Comparison of ENCODE assay signal across 15 cellular contexts in genomic region chr12:131757111-131757510, GRCh38. TPM values are rescaled to one million over a fixed set of nuclear protein-coding genes. Genes with fewer than 3 reads are reported as not detected.
DNase-seq lines count a peak whose midpoint lies in the region; ATAC-seq, FAIRE-seq and TF ChIP-seq lines count a peak whose summit lies in the region.
"Had no signal": no experiment of that assay in that cellular context is flagged by ENCODE, and none has a peak within 500 bp of the region (broad histone marks: within the 10 kb centered on the region; RNA-seq: fewer than 3 reads in every experiment).

No MANE protein-coding gene starts in this region.

- no peaks in the 10 kb centered on the region for H3K79me2 ChIP-seq in GM12878 (ENCODE audit: control insufficient read depth, insufficient read depth, low read length)
- no peaks in the 10 kb centered on the region for H3K79me2 ChIP-seq in HepG2 (ENCODE audit: insufficient read depth, low read length)

- H3K4me1 ChIP-seq in GM12878 (ENCODE audit: control insufficient read depth, insufficient read depth, low read length) (no peaks in the 10 kb centered on the region), HepG2 (ENCODE audit: insufficient read depth, low read length) (no peaks in the 10 kb centered on the region)
- H3K4me1 ChIP-seq: BLaER1 treated with 17β-estradiol and CSF1 and Interleukin-3, amounts not matched to agents 10 nM and 100 nM had no signal

- H3K4me2 ChIP-seq in GM12878 (ENCODE audit: control insufficient read depth, insufficient read depth) (no peak overlapping the region), HepG2 (ENCODE audit: low read depth, low read length) (no peak overlapping the region)
- H3K4me2 ChIP-seq: BLaER1 treated with 17β-estradiol and CSF1 and Interleukin-3, amounts not matched to agents 10 nM and 100 nM had no signal

- no peaks in the 10 kb centered on the region for H3K4me1 Mint-ChIP-seq in endothelial cell (ENCODE audit: unreplicated experiment)
- H3K4me1 Mint-ChIP-seq in activated CD8-positive, alpha-beta memory T cell treated with anti-CD3 and anti-CD28 coated beads, Interleukin-2, amount 10 ng/mL, durations not matched to agents 7 days and 5 days, result no peaks in the 10 kb centered on the region

- CTCF ChIA-PET in GM12878 (lab: Yijun Ruan, JAX), result no interaction called here
- CTCF ChIA-PET in activated CD8-positive, alpha-beta memory T cell treated with anti-CD3 and anti-CD28 coated beads, Interleukin-2, amount 10 ng/mL, durations not matched to agents 7 days and 5 days (lab: Charles Lee), result interaction anchor here (1.0 kb wide), 1 partner anchor 1009 kb away, joined by 3 read pairs; no protein-coding TSS in a partner anchor
- CTCF ChIA-PET in HepG2 (lab: Yijun Ruan, JAX; ENCODE audit: low intra/inter-chr PET ratio, low total read pairs), result no interaction called here

- peak overlapping the region; percentile 12 for H3K4me3 Mint-ChIP-seq in endothelial cell (ENCODE audit: unreplicated experiment)
- no peak overlapping the region for H3K4me3 Mint-ChIP-seq in activated CD8-positive, alpha-beta memory T cell treated with anti-CD3 and anti-CD28 coated beads, Interleukin-2, amount 10 ng/mL, durations not matched to agents 7 days and 5 days
- H3K4me3 Mint-ChIP-seq: CD4-positive, CD25-positive, alpha-beta regulatory T cell; H9; IgD-negative memory B cell had no signal

- no peak for TF ChIP-seq CTCF in GM12878 (IDR thresholded peaks at IDR 0.05 in 2 of 3, conservative IDR thresholded peaks at IDR 0.05 in 1 of 3; ENCODE audit: control insufficient read depth in 2 of 3, extremely low read depth in 1 of 3, insufficient read depth in 1 of 3, low read depth in 3 of 3, low read length in 3 of 3)
- no peak for TF ChIP-seq CTCF in endothelial cell (IDR thresholded peaks at IDR 0.05; ENCODE audit: unreplicated experiment)
- TF ChIP-seq CTCF in HepG2 (CRISPR knock-in tag; IDR thresholded peaks at IDR 0.05), result no peak

- H4K20me1 ChIP-seq in GM12878 (ENCODE audit: control insufficient read depth, insufficient read depth) (no peaks in the 10 kb centered on the region), HepG2 (ENCODE audit: insufficient read depth, low read length) (no peaks in the 10 kb centered on the region)

- H3K36me3 Mint-ChIP-seq in activated naive CD4-positive, alpha-beta T cell treated with anti-CD3 and anti-CD28 coated beads, Interleukin-2, amount 50 U/mL, for 72 hours, result peaks cover 18 to 42% of the 10 kb centered on the region in 2 donors
- H3K36me3 Mint-ChIP-seq in endothelial cell (ENCODE audit: low read depth, unreplicated experiment), result peaks cover 64% of the 10 kb centered on the region
- peaks cover 59% of the 10 kb centered on the region for H3K36me3 Mint-ChIP-seq in activated CD8-positive, alpha-beta memory T cell treated with anti-CD3 and anti-CD28 coated beads, Interleukin-2, amount 10 ng/mL, durations not matched to agents 7 days and 5 days

- intact Hi-C loops in GM12878 (cut with micrococcal nuclease; ENCODE audit: unreplicated experiment) (no loop called here), HepG2 (cut with micrococcal nuclease; ENCODE audit: unreplicated experiment) (no loop called here)

- RAD21 ChIA-PET in GM12878 (lab: Charles Lee; ENCODE audit: unreplicated experiment), result no interaction called here

- no peak for ATAC-seq in activated naive CD4-positive, alpha-beta T cell treated with anti-CD3 and anti-CD28 coated beads, Interleukin-2, amount 50 U/mL, for 72 hours
- ATAC-seq in GM12878, result no peak
- no peak for ATAC-seq in activated CD8-positive, alpha-beta memory T cell treated with anti-CD3 and anti-CD28 coated beads, Interleukin-2, amount 10 ng/mL, durations not matched to agents 7 days and 5 days
- no peak for ATAC-seq in HepG2

- H3K27me3 Mint-ChIP-seq in endothelial cell (ENCODE audit: unreplicated experiment), result peaks cover 4% of the 10 kb centered on the region
- no peaks in the 10 kb centered on the region for H3K27me3 Mint-ChIP-seq in activated CD8-positive, alpha-beta memory T cell treated with anti-CD3 and anti-CD28 coated beads, Interleukin-2, amount 10 ng/mL, durations not matched to agents 7 days and 5 days
- H3K27me3 Mint-ChIP-seq: CD4-positive, CD25-positive, alpha-beta regulatory T cell; IgD-negative memory B cell had no signal

- H3K27ac Mint-ChIP-seq in activated naive CD4-positive, alpha-beta T cell treated with anti-CD3 and anti-CD28 coated beads, Interleukin-2, amount 50 U/mL, for 72 hours, result peak overlapping the region; percentile 29 to 56
- no peak overlapping the region for H3K27ac Mint-ChIP-seq in endothelial cell (ENCODE audit: unreplicated experiment)
- no peak overlapping the region for H3K27ac Mint-ChIP-seq in activated CD8-positive, alpha-beta memory T cell treated with anti-CD3 and anti-CD28 coated beads, Interleukin-2, amount 10 ng/mL, durations not matched to agents 7 days and 5 days
- H3K27ac Mint-ChIP-seq: IgD-negative memory B cell had no signal

- FAIRE-seq in GM12878 (lab: Jason Lieb, UNC) (no peak), HepG2 (lab: Jason Lieb, UNC) (no peak)
- FAIRE-seq: GM18507 had no signal

- peaks cover 32 to 37% of the 10 kb centered on the region in 2 experiments for H3K36me3 ChIP-seq in GM12878 (ENCODE audit: control insufficient read depth in 2 of 2, insufficient read depth in 2 of 2, low read length in 1 of 2)
- H3K36me3 ChIP-seq in HepG2 (replicated peaks in 1 of 2; ENCODE audit: control insufficient read depth in 1 of 2, insufficient read depth in 2 of 2, low read length in 2 of 2), result peaks cover 33 to 71% of the 10 kb centered on the region in 2 experiments

- TF ChIP-seq POLR2A in GM12878 (IDR thresholded peaks at IDR 0.05; ENCODE audit: low read depth, low read length), result no peak
- no peak for TF ChIP-seq POLR2A in HepG2 (IDR thresholded peaks at IDR 0.05; ENCODE audit: insufficient read depth in 1 of 2, low read depth in 2 of 2, low read length in 2 of 2)

- H3K9ac ChIP-seq in GM12878 (ENCODE audit: control insufficient read depth, insufficient read depth, low read length) (no peak overlapping the region), HepG2 (ENCODE audit: insufficient read depth, low read depth, low read length) (no peak overlapping the region)
- H3K9ac ChIP-seq: GM23248 had no signal

- H3K27me3 ChIP-seq in GM12878 (replicated peaks in 1 of 2; ENCODE audit: control insufficient read depth in 2 of 2, insufficient read depth in 2 of 2, low read length in 1 of 2) (no peaks in the 10 kb centered on the region), HepG2 (ENCODE audit: control insufficient read depth in 1 of 2, insufficient read depth in 2 of 2, low read length in 2 of 2) (no peaks in the 10 kb centered on the region)
- H3K27me3 ChIP-seq: BLaER1 treated with 17β-estradiol and CSF1 and Interleukin-3, amounts not matched to agents 10 nM and 100 nM had no signal

- BruUV-seq in GM12878 (replicated peaks; lab: Mats Ljungman, UMichigan), result TSS peak; percentile 10
- BruUV-seq in HepG2 (replicated peaks; lab: Mats Ljungman, UMichigan), result no TSS peak

- POLR2A ChIA-PET in GM12878 (lab: Charles Lee) (no interaction called here), HepG2 (lab: Yijun Ruan, JAX) (no interaction called here)

- SMC1A ChIA-PET in GM12878 (lab: Charles Lee; ENCODE audit: uncharacterized antibody, unreplicated experiment), result no interaction called here

- H3K4me3 ChIP-seq in GM12878, result no peak overlapping the region
- H3K4me3 ChIP-seq in HepG2 (replicated peaks in 1 of 3; ENCODE audit: insufficient read depth in 1 of 3, low read depth in 2 of 3, low read length in 3 of 3), result no peak overlapping the region
- H3K4me3 ChIP-seq: BLaER1 treated with 17β-estradiol and CSF1 and Interleukin-3, amounts not matched to agents 10 nM and 100 nM; GM23248 had no signal

- TF ChIP-seq EP300 in GM12878 (IDR thresholded peaks at IDR 0.05; ENCODE audit: borderline replicate concordance in 1 of 2, control insufficient read depth in 1 of 2, low read depth in 2 of 2, low read length in 2 of 2), result no peak
- TF ChIP-seq EP300 in HepG2 (IDR thresholded peaks at IDR 0.05; ENCODE audit: low read depth in 2 of 2, low read length in 2 of 2), result no peak
- no peak for TF ChIP-seq EP300 in HepG2 (CRISPR knock-in tag; IDR thresholded peaks at IDR 0.05; ENCODE audit: borderline replicate concordance)

- no peak overlapping the region for H3K27ac ChIP-seq in GM12878 (ENCODE audit: control insufficient read depth, insufficient read depth)
- no peak overlapping the region for H3K27ac ChIP-seq in HepG2 (ENCODE audit: extremely low read length, insufficient read depth, low read length)
- H3K27ac ChIP-seq: BLaER1 treated with 17β-estradiol and CSF1 and Interleukin-3, amounts not matched to agents 10 nM and 100 nM; GM23248 had no signal

- H2AFZ ChIP-seq in GM12878 (ENCODE audit: control insufficient read depth, low read depth, low read length), result no peak overlapping the region
- no peak overlapping the region for H2AFZ ChIP-seq in HepG2 (ENCODE audit: low read length)
- H2AFZ ChIP-seq: GM23248 had no signal

- in situ Hi-C loops in GM12878 (cut with MboI), result no loop called here
- in situ Hi-C loops in HepG2 (cut with HindIII; ENCODE audit: extremely low pct_ligation_motif_present, low pct_unique_long_range_greater_than_20kb), result no loop called here

- DNase-seq in activated naive CD4-positive, alpha-beta T cell treated with anti-CD3 and anti-CD28 coated beads, Interleukin-2, amount 50 U/mL, for 72 hours (ENCODE audit: low spot score in 2 of 2), result no peak
- DNase-seq in activated naive CD4-positive, alpha-beta T cell (lab: John Stamatoyannopoulos, UW), result no peak
- no peak for DNase-seq in GM12878 (ENCODE audit: low read depth, low spot score)
- no peak for DNase-seq in endothelial cell (ENCODE audit: low spot score)
- DNase-seq in activated CD8-positive, alpha-beta memory T cell treated with anti-CD3 and anti-CD28 coated beads, Interleukin-2, amount 10 ng/mL, durations not matched to agents 7 days and 5 days, result no peak
- DNase-seq in activated gamma-delta T cell treated with Interleukin-2 at 50 U/mL for 16 hours, result no peak
- DNase-seq in HepG2 (ENCODE audit: low spot score), result no peak
- DNase-seq: ACHN; CD4-positive, CD25-positive, alpha-beta regulatory T cell; DMS 273 treated with DMSO at 0.1 percent for 48 hours; GM23248; H9 had no signal

- TF ChIP-seq RAD21 in GM12878 (IDR thresholded peaks at IDR 0.05; ENCODE audit: insufficient read depth, low read depth, low read length) (no peak), HepG2 (CRISPR knock-in tag; IDR thresholded peaks at IDR 0.05) (no peak)

- no peaks in the 10 kb centered on the region for H3K9me3 Mint-ChIP-seq in activated naive CD4-positive, alpha-beta T cell treated with anti-CD3 and anti-CD28 coated beads, Interleukin-2, amount 50 U/mL, for 72 hours
- no peaks in the 10 kb centered on the region for H3K9me3 Mint-ChIP-seq in endothelial cell (ENCODE audit: unreplicated experiment)
- H3K9me3 Mint-ChIP-seq in activated CD8-positive, alpha-beta memory T cell treated with anti-CD3 and anti-CD28 coated beads, Interleukin-2, amount 10 ng/mL, durations not matched to agents 7 days and 5 days (ENCODE audit: low read depth), result no peaks in the 10 kb centered on the region
- H3K9me3 Mint-ChIP-seq: CD4-positive, CD25-positive, alpha-beta regulatory T cell; H9; IgD-negative memory B cell had no signal

- WGBS in GM12878 (ENCODE audit: insufficient coverage, insufficient replicate concordance, low lambda C conversion rate, missing lambda C conversion rate), result 98% methylated on average over 17 of the region's 17 CpGs
- WGBS in HepG2 (ENCODE audit: low lambda C conversion rate), result 96% methylated on average over 17 of the region's 17 CpGs

- H3K9me3 ChIP-seq in GM12878 (replicated peaks; ENCODE audit: control insufficient read depth, insufficient read depth, low read length) (no peaks in the 10 kb centered on the region; the same call in 2 of the 3 replicates), HepG2 (ENCODE audit: low read length) (no peaks in the 10 kb centered on the region)
- H3K9me3 ChIP-seq: BLaER1 treated with 17β-estradiol and CSF1 and Interleukin-3, amounts not matched to agents 10 nM and 100 nM had no signal

RNA-seq across cellular contexts. Expression of gene SFSWAP, which starts 46.2 kb away (rescaled TPM):
- 10 to 100 TPM; 54.9 to 64.0 TPM for total RNA-seq in activated naive CD4-positive, alpha-beta T cell treated with anti-CD3 and anti-CD28 coated beads, Interleukin-2, amount 50 U/mL, for 72 hours
- 165 and 166 TPM in 2 replicates for total RNA-seq in GM12878 (2013; cell fraction: nucleolus; rRNA removed)
- 29.7 and 31.7 TPM in 2 replicates for total RNA-seq in GM12878 (2014; rRNA removed)
- total RNA-seq in GM12878 (2014; rRNA removed; fragmentation: Illumina TruSeq; extraction: Trizol), result 20.7 and 23.2 TPM in 2 replicates
- 44.1 and 48.6 TPM in 2 replicates for total RNA-seq in GM12878 (2021)
- 10.3 TPM for polyA plus RNA-seq in GM12878 (2011; ENCODE audit: low read depth)
- polyA plus RNA-seq in GM12878 (2011; rRNA removed), result 11.9 and 17.4 TPM in 2 replicates
- polyA plus RNA-seq in GM12878 (2011; cell fraction: cytosol; rRNA removed), result 11.7 and 19.0 TPM in 2 replicates
- 122 and 189 TPM in 2 replicates for polyA plus RNA-seq in GM12878 (2011; cell fraction: nucleus; rRNA removed)
- 19.7 and 22.3 TPM in 2 replicates for polyA plus RNA-seq in GM12878 (2012)
- 28.4 and 33.2 TPM in 2 replicates for polyA plus RNA-seq in GM12878 (2014; fragmentation: Illumina TruSeq; extraction: Trizol)
- polyA plus RNA-seq in GM12878 (2014; fragmentation: Nextera tagmentation; extraction: Ambion mirVana), result 1 to 10 TPM; 1.8 to 4.2 TPM
- polyA plus RNA-seq in GM12878 (2014; rRNA removed), result 31.9 and 35.7 TPM in 2 replicates
- 10 to 100 TPM; 24.2 to 25.8 TPM for polyA plus RNA-seq in GM12878 (2016; fragmentation: Nextera tagmentation; extraction: Ambion mirVana)
- 25.0 and 36.0 TPM in 2 replicates for polyA minus RNA-seq in GM12878 (2011; rRNA and poly(A)+ RNA removed)
- polyA minus RNA-seq in GM12878 (2011; cell fraction: cytosol; rRNA and poly(A)+ RNA removed), result 15.7 and 17.8 TPM in 2 replicates
- 42.0 and 87.4 TPM in 2 replicates for polyA minus RNA-seq in GM12878 (2011; cell fraction: nucleus; rRNA and poly(A)+ RNA removed)
- 56.3 TPM for total RNA-seq in endothelial cell (ENCODE audit: unreplicated experiment)
- total RNA-seq in activated CD8-positive, alpha-beta memory T cell treated with anti-CD3 and anti-CD28 coated beads, Interleukin-2, amount 10 ng/mL, durations not matched to agents 7 days and 5 days, result 10 to 100 TPM; 54.9 to 55.9 TPM
- total RNA-seq in HepG2 (2016; rRNA removed; fragmentation: Illumina TruSeq; extraction: Trizol), result 17.5 and 27.7 TPM in 2 replicates
- total RNA-seq in HepG2 (2016; cell fraction: cytosol; rRNA removed; fragmentation: Illumina TruSeq; extraction: Trizol; ENCODE audit: low read depth), result 7.2 and 7.9 TPM in 2 replicates
- total RNA-seq in HepG2 (2016; cell fraction: insoluble cytoplasmic fraction; rRNA removed; fragmentation: Illumina TruSeq; extraction: Trizol), result 15.1 and 26.9 TPM in 2 replicates
- 10.8 and 11.0 TPM in 2 replicates for total RNA-seq in HepG2 (2016; cell fraction: membrane; rRNA removed; fragmentation: Illumina TruSeq; extraction: Trizol)
- total RNA-seq in HepG2 (2016; cell fraction: nucleus; rRNA removed; fragmentation: Illumina TruSeq; extraction: Trizol), result 29.8 and 36.2 TPM in 2 replicates
- 17.1 and 20.2 TPM in 2 replicates for polyA plus RNA-seq in HepG2 (2011; rRNA removed)
- polyA plus RNA-seq in HepG2 (2011; cell fraction: cytosol; rRNA removed), result 5.4 and 8.3 TPM in 2 replicates
- 141 and 195 TPM in 2 replicates for polyA plus RNA-seq in HepG2 (2011; cell fraction: nucleus; rRNA removed)
- 22.3 and 23.2 TPM in 2 replicates for polyA plus RNA-seq in HepG2 (2012)
- 2.8 and 3.5 TPM in 2 replicates for polyA plus RNA-seq in HepG2 (2016; cell fraction: cytosol; fragmentation: Illumina TruSeq; extraction: Trizol; ENCODE audit: low read depth)
- polyA plus RNA-seq in HepG2 (2016; cell fraction: insoluble cytoplasmic fraction; fragmentation: Illumina TruSeq; extraction: Trizol; ENCODE audit: low read depth), result 23.0 and 24.3 TPM in 2 replicates
- 6.0 and 8.0 TPM in 2 replicates for polyA plus RNA-seq in HepG2 (2016; cell fraction: membrane; fragmentation: Illumina TruSeq; extraction: Trizol; ENCODE audit: low read depth)
- polyA plus RNA-seq in HepG2 (2016; cell fraction: nucleus; fragmentation: Illumina TruSeq; extraction: Trizol; ENCODE audit: insufficient read depth, low read depth), result 58.2 and 63.9 TPM in 2 replicates
- 37.5 and 46.2 TPM in 2 replicates for polyA minus RNA-seq in HepG2 (2011; rRNA and poly(A)+ RNA removed; ENCODE audit: low replicate concordance)
- polyA minus RNA-seq in HepG2 (2011; cell fraction: cytosol; rRNA and poly(A)+ RNA removed), result 5.8 and 7.3 TPM in 2 replicates
- 47.1 and 67.0 TPM in 2 replicates for polyA minus RNA-seq in HepG2 (2011; cell fraction: nucleus; rRNA and poly(A)+ RNA removed)

Comparison
In these comparisons a context has a peak if more than half of its experiments do, and no peak if none do; other contexts are left out.
1. H3K27ac Mint-ChIP-seq: peak in activated naive CD4-positive, alpha-beta T cell treated with anti-CD3 and anti-CD28 coated beads, Interleukin-2, amount 50 U/mL, for 72 hours (2 of 2); none in endothelial cell (single experiment) and activated CD8-positive, alpha-beta memory T cell treated with anti-CD3 and anti-CD28 coated beads, Interleukin-2, amount 10 ng/mL, durations not matched to agents 7 days and 5 days (single experiment).